ENCODE assay signal across 8 cellular contexts in genomic region chr17:59706900-59707181, GRCh38. TPM values are rescaled to one million over a fixed set of nuclear protein-coding genes. Genes with fewer than 3 reads are reported as not detected.
DNase-seq lines count a peak whose midpoint lies in the region; ATAC-seq and TF ChIP-seq lines count a peak whose summit lies in the region.

No MANE protein-coding gene starts in this region.

- H4K91ac ChIP-seq in trophoblast cell (ENCODE audit: low read depth, low read length): peak overlapping the region; percentile 94

- no peak overlapping the region for H2BK120ac ChIP-seq in trophoblast cell (ENCODE audit: insufficient read depth, low read length, poor library complexity)

- H3K4me2 ChIP-seq in DND-41 (ENCODE audit: insufficient read depth, low read length): peak overlapping the region; percentile 83
- peak overlapping the region; percentile 93 for H3K4me2 ChIP-seq in SK-N-SH
- H3K4me2 ChIP-seq in trophoblast cell (ENCODE audit: low read length): peak overlapping the region; percentile 65

- peak overlapping the region; percentile 81 for H3K4ac ChIP-seq in trophoblast cell (ENCODE audit: low read depth, low read length)

- peak overlapping the region; percentile 95 for H3K4me3 Mint-ChIP-seq in endothelial cell (ENCODE audit: unreplicated experiment)

- CTCF ChIA-PET in SK-N-SH (lab: Yijun Ruan, JAX): interaction anchor here (1.1 to 1.9 kb wide), 3 partner anchors 31 to 330 kb away, joined by 3 to 6 read pairs (median 4); no protein-coding TSS in a partner anchor

- no peak; the same call in 2 of the 3 replicates for ATAC-seq in DND-41 (ENCODE audit: insufficient read depth, low read depth)
- ATAC-seq in GM21723 (IDR thresholded peaks at IDR 0.05; ENCODE audit: unreplicated experiment): no peak
- ATAC-seq in HG03571 (IDR thresholded peaks at IDR 0.05; ENCODE audit: unreplicated experiment): no peak

- peak overlapping the region; percentile 92 for H4K8ac ChIP-seq in trophoblast cell (ENCODE audit: low read depth, low read length)

- peaks cover 30% of the 10 kb centered on the region for H3K4me1 Mint-ChIP-seq in endothelial cell (ENCODE audit: unreplicated experiment)

- H3F3A ChIP-seq in SK-N-SH (replicated peaks; ENCODE audit: insufficient read depth): peaks cover 31% of the 10 kb centered on the region

- peaks cover 6% of the 10 kb centered on the region for H3K36me3 Mint-ChIP-seq in endothelial cell (ENCODE audit: low read depth, unreplicated experiment)

- H3K27me3 ChIP-seq in DND-41 (ENCODE audit: insufficient read depth, low read length, poor library complexity) (no peaks in the 10 kb centered on the region), SK-N-SH (ENCODE audit: insufficient read depth) (no peaks in the 10 kb centered on the region), trophoblast cell (ENCODE audit: insufficient read depth, low read length) (no peaks in the 10 kb centered on the region)

- H2AFZ ChIP-seq in DND-41 (ENCODE audit: low read depth, low read length) (peak overlapping the region; percentile 75), SK-N-SH (ENCODE audit: low read depth) (peak overlapping the region; percentile 48), trophoblast cell (ENCODE audit: insufficient read depth, low read length, poor library complexity) (peak overlapping the region; percentile 83)

- H3K9ac ChIP-seq in DND-41 (ENCODE audit: low read depth, low read length) (peak overlapping the region; percentile 79), SK-N-SH (peak overlapping the region; percentile 94), trophoblast cell (ENCODE audit: low read length) (peak overlapping the region; percentile 77)

- H3K9me2 ChIP-seq in SK-N-SH: no peaks in the 10 kb centered on the region

- H4K12ac ChIP-seq in trophoblast cell (ENCODE audit: low read depth, low read length): peak overlapping the region; percentile 83

- POLR2A ChIA-PET in SK-N-SH (lab: Yijun Ruan, JAX): interaction anchor here (0.7 to 1.2 kb wide), 4 partner anchors 19 to 142 kb away, joined by 3 to 13 read pairs (median 4); partner anchors contain the start of genes CLTC and DHX40

- H3K18ac ChIP-seq in trophoblast cell (ENCODE audit: low read length): peak overlapping the region; percentile 72

- H3K9me3 ChIP-seq in DND-41 (ENCODE audit: insufficient read depth, low read length, severe bottlenecking): no peaks in the 10 kb centered on the region
- H3K9me3 ChIP-seq in SK-N-SH: no peaks in the 10 kb centered on the region
- H3K9me3 ChIP-seq in trophoblast cell (ENCODE audit: insufficient read depth, low read depth, low read length): no peaks in the 10 kb centered on the region

- peaks cover 23% of the 10 kb centered on the region for H3K36me3 ChIP-seq in DND-41 (ENCODE audit: insufficient read depth, low read length)
- H3K36me3 ChIP-seq in SK-N-SH (replicated peaks in 1 of 2; ENCODE audit: control insufficient read depth in 1 of 2, insufficient read depth in 2 of 2, low read length in 1 of 2): peaks cover 15 to 29% of the 10 kb centered on the region in 2 experiments
- H3K36me3 ChIP-seq in trophoblast cell (ENCODE audit: control insufficient read depth in 1 of 2, insufficient read depth in 2 of 2, low read length in 2 of 2): peaks cover 2% of the 10 kb centered on the region in 2 experiments

- peak overlapping the region; percentile 85 for H3K14ac ChIP-seq in trophoblast cell (ENCODE audit: low read length)

- peak overlapping the region; percentile 91 for H2BK5ac ChIP-seq in trophoblast cell (ENCODE audit: low read depth, low read length, poor library complexity)

- H4K20me1 ChIP-seq in DND-41 (ENCODE audit: insufficient read depth, low read length): peaks cover 46% of the 10 kb centered on the region; the same call in 1 of the 2 replicates
- peaks cover 44% of the 10 kb centered on the region for H4K20me1 ChIP-seq in SK-N-SH (ENCODE audit: insufficient read depth)

- TF ChIP-seq CTCF in DND-41 (IDR thresholded peaks at IDR 0.05; ENCODE audit: borderline replicate concordance, extremely low read depth, low read length, poor library complexity, severe bottlenecking) (no peak), SK-N-SH (IDR thresholded peaks at IDR 0.05) (no peak), endothelial cell (IDR thresholded peaks at IDR 0.05; ENCODE audit: unreplicated experiment) (no peak)

- WGBS in SK-N-SH (ENCODE audit: low lambda C conversion rate): under 1% methylated on average over 14 of the region's 14 CpGs
- no CpG with 5 or more reads among the region's 14 CpGs for WGBS in trophoblast cell (ENCODE audit: extremely low coverage, insufficient coverage, insufficient read length)

- H2AK5ac ChIP-seq in trophoblast cell (ENCODE audit: low read length): peak overlapping the region; percentile 77

- peaks cover 96% of the 10 kb centered on the region for H3K79me2 ChIP-seq in DND-41 (ENCODE audit: insufficient read depth, low read length)
- peaks cover 97% of the 10 kb centered on the region for H3K79me2 ChIP-seq in SK-N-SH (ENCODE audit: insufficient read depth)
- peaks cover 31% of the 10 kb centered on the region for H3K79me2 ChIP-seq in trophoblast cell (ENCODE audit: control insufficient read depth, insufficient read depth, low read length, poor library complexity)

- peak overlapping the region; percentile 38 for H2BK12ac ChIP-seq in trophoblast cell (ENCODE audit: low read length)

- H3K4me3 ChIP-seq in DND-41 (ENCODE audit: low read depth in 1 of 2, low read length in 2 of 2) (peak overlapping the region; percentile 65 to 75), SK-N-SH (ENCODE audit: low read depth in 2 of 2, low read length in 1 of 2) (peak overlapping the region; percentile 88 to 90), trophoblast cell (ENCODE audit: low read depth, low read length) (peak overlapping the region; percentile 75)

- DNase-seq in DND-41 (no peak), SK-N-SH (no peak), endothelial cell (ENCODE audit: low spot score) (no peak), trophoblast cell (peak in 1 of 2 donors; percentile 11), NCI-H526 (lab: John Stamatoyannopoulos, UW) (no peak), globus pallidus (ENCODE audit: low spot score) (no peak)

- peak overlapping the region; percentile 99 for H3K27ac Mint-ChIP-seq in endothelial cell (ENCODE audit: unreplicated experiment)

- no peaks in the 10 kb centered on the region for H3K9me3 Mint-ChIP-seq in endothelial cell (ENCODE audit: unreplicated experiment)

- no peak overlapping the region for H3K23ac ChIP-seq in trophoblast cell (ENCODE audit: low read length)

- H3K4me1 ChIP-seq in DND-41 (ENCODE audit: insufficient read depth, low read length) (peaks cover 57% of the 10 kb centered on the region), SK-N-SH (ENCODE audit: control insufficient read depth in 1 of 2, insufficient read depth in 2 of 2, low read depth in 1 of 2, low read length in 1 of 2) (peaks cover 9 to 17% of the 10 kb centered on the region in 2 experiments; a peak in 3 of 4 replicates), trophoblast cell (ENCODE audit: control insufficient read depth in 1 of 2, insufficient read depth in 2 of 2, low read length in 2 of 2) (peaks cover 2% of the 10 kb centered on the region in 2 experiments)

- peaks cover 8% of the 10 kb centered on the region for H3K79me1 ChIP-seq in trophoblast cell (ENCODE audit: low read length)

- TF ChIP-seq EP300 in SK-N-SH (IDR thresholded peaks at IDR 0.05; ENCODE audit: borderline replicate concordance in 1 of 2, low read depth in 1 of 2, low read length in 1 of 2): no peak

- H3K27me3 Mint-ChIP-seq in endothelial cell (ENCODE audit: unreplicated experiment): peaks cover 23% of the 10 kb centered on the region

- TF ChIP-seq RAD21 in SK-N-SH (IDR thresholded peaks at IDR 0.05; ENCODE audit: low read length): no peak

- H3K27ac ChIP-seq in DND-41 (ENCODE audit: low read length): peak overlapping the region; percentile 75
- H3K27ac ChIP-seq in SK-N-SH (ENCODE audit: low read depth in 2 of 2, low read length in 1 of 2): peak overlapping the region; percentile 87 to 96
- H3K27ac ChIP-seq in trophoblast cell (ENCODE audit: low read depth, low read length): peak overlapping the region; percentile 72

TF ChIP-seq in SK-N-SH, 30 proteins besides CTCF, POLR2A, EP300 and RAD21 (continues in another document):
- TF ChIP-seq, protein P1, sequence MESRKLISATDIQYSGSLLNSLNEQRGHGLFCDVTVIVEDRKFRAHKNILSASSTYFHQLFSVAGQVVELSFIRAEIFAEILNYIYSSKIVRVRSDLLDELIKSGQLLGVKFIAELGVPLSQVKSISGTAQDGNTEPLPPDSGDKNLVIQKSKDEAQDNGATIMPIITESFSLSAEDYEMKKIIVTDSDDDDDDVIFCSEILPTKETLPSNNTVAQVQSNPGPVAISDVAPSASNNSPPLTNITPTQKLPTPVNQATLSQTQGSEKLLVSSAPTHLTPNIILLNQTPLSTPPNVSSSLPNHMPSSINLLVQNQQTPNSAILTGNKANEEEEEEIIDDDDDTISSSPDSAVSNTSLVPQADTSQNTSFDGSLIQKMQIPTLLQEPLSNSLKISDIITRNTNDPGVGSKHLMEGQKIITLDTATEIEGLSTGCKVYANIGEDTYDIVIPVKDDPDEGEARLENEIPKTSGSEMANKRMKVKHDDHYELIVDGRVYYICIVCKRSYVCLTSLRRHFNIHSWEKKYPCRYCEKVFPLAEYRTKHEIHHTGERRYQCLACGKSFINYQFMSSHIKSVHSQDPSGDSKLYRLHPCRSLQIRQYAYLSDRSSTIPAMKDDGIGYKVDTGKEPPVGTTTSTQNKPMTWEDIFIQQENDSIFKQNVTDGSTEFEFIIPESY (IDR thresholded peaks at IDR 0.05; ENCODE audit: borderline replicate concordance, low read depth): no peak
- TF ChIP-seq RXRA (IDR thresholded peaks at IDR 0.05; ENCODE audit: borderline replicate concordance, low read depth): no peak

RNA-seq across cellular contexts. Expression of gene PTRH2, which starts 0.4 kb away (rescaled TPM):
- 101 and 140 TPM in 2 replicates for polyA plus RNA-seq in SK-N-SH (2012; rRNA removed)
- polyA plus RNA-seq in SK-N-SH (2012; cell fraction: cytosol; rRNA removed): 135 and 161 TPM in 2 replicates
- 53.0 and 94.5 TPM in 2 replicates for polyA plus RNA-seq in SK-N-SH (2012; cell fraction: nucleus; rRNA removed)
- 15.4 TPM for total RNA-seq in endothelial cell (ENCODE audit: unreplicated experiment)
- 42.1 and 44.6 TPM in 2 replicates for polyA plus RNA-seq in trophoblast cell (2013)

RNA-seq across cellular contexts. Expression of gene VMP1, which starts 0.6 kb away (rescaled TPM):
- polyA plus RNA-seq in SK-N-SH (2012; rRNA removed): 169 and 338 TPM in 2 replicates
- polyA plus RNA-seq in SK-N-SH (2012; cell fraction: cytosol; rRNA removed): 92.0 and 104 TPM in 2 replicates
- polyA plus RNA-seq in SK-N-SH (2012; cell fraction: nucleus; rRNA removed): 660 and 1,365 TPM in 2 replicates
- total RNA-seq in endothelial cell (ENCODE audit: unreplicated experiment): 64.9 TPM
- polyA plus RNA-seq in trophoblast cell (2013): 111 and 118 TPM in 2 replicates
